18 cellular contexts compared by ENCODE assay signal in genomic region chr1:42145190-42145716, GRCh38. TPM values are rescaled to one million over a fixed set of nuclear protein-coding genes. Genes with fewer than 3 reads are reported as not detected.
"Had no signal": no experiment of that assay in that cellular context is flagged by ENCODE, and none has a peak within 500 bp of the region (broad histone marks: within the 10 kb centered on the region; RNA-seq: fewer than 3 reads in every experiment).

No MANE protein-coding gene starts in this region.

- H3K9me3 ChIP-seq: colonic mucosa, gastroesophageal sphincter, ovary had no signal

- H3K4me3 Mint-ChIP-seq: activated CD4-positive, alpha-beta memory T cell treated with anti-CD3 and anti-CD28 coated beads, Interleukin-2, amount 10 ng/mL, durations not matched to agents 7 days and 5 days; activated T-helper 1 cell treated with anti-CD3 and anti-CD28 coated beads, Interleukin-12 subunit alpha, Interleukin-12 subunit beta, Interleukin-2, Interleukin-4 antibody, amounts not matched to agents 30 ng/mL and 10 ng/mL and 1 ng/mL, durations not matched to agents 14 hours and 24 hours and 36 hours; nephron progenitor cell; T-helper 2 cell treated with Interferon-gamma antibody and Interleukin-4, amounts not matched to agents 5 μg/mL and 100 μg/mL, for 36 hours had no signal

- H3K4me1 ChIP-seq: colonic mucosa, gastroesophageal sphincter had no signal

- H3K27ac Mint-ChIP-seq: activated CD4-positive, alpha-beta memory T cell treated with anti-CD3 and anti-CD28 coated beads, Interleukin-2, amount 10 ng/mL, durations not matched to agents 7 days and 5 days; activated T-helper 1 cell treated with anti-CD3 and anti-CD28 coated beads, Interleukin-12 subunit alpha, Interleukin-12 subunit beta, Interleukin-2, Interleukin-4 antibody, amounts not matched to agents 30 ng/mL and 10 ng/mL and 1 ng/mL, durations not matched to agents 14 hours and 24 hours and 36 hours; nephron progenitor cell; T-helper 2 cell treated with Interferon-gamma antibody and Interleukin-4, amounts not matched to agents 5 μg/mL and 100 μg/mL, for 36 hours had no signal

- DNase-seq: activated CD4-positive, alpha-beta memory T cell treated with anti-CD3 and anti-CD28 coated beads, Interleukin-2, amount 10 ng/mL, durations not matched to agents 7 days and 5 days; activated CD8-positive, alpha-beta memory T cell treated with anti-CD3 and anti-CD28 coated beads, Interleukin-2, amount 50 U/mL, for 4 hours; activated naive CD4-positive, alpha-beta T cell; caudate nucleus; colonic mucosa; effector memory CD4-positive, alpha-beta T cell; mesendoderm; nephron progenitor cell; ovary had no signal

- H3K27ac ChIP-seq: colonic mucosa, gastroesophageal sphincter, ovary had no signal

- H3K4me3 ChIP-seq: colonic mucosa, gastroesophageal sphincter, ovary had no signal

- H3K9me3 Mint-ChIP-seq: activated CD4-positive, alpha-beta memory T cell treated with anti-CD3 and anti-CD28 coated beads, Interleukin-2, amount 10 ng/mL, durations not matched to agents 7 days and 5 days; activated T-helper 1 cell treated with anti-CD3 and anti-CD28 coated beads, Interleukin-12 subunit alpha, Interleukin-12 subunit beta, Interleukin-2, Interleukin-4 antibody, amounts not matched to agents 30 ng/mL and 10 ng/mL and 1 ng/mL, durations not matched to agents 14 hours and 24 hours and 36 hours; nephron progenitor cell; T-helper 2 cell treated with Interferon-gamma antibody and Interleukin-4, amounts not matched to agents 5 μg/mL and 100 μg/mL, for 36 hours had no signal

- ATAC-seq: gastroesophageal sphincter, SK-N-SH treated with all-trans-retinoic acid at 6 μM for 48 hours had no signal

- H3K27me3 ChIP-seq: colonic mucosa, ovary had no signal

- H3K36me3 ChIP-seq: colonic mucosa, gastroesophageal sphincter, ovary had no signal

RNA-seq across cellular contexts. Expression of gene GUCA2B, which starts 8.0 kb away (rescaled TPM):
- total RNA-seq: activated CD4-positive, alpha-beta memory T cell treated with anti-CD3 and anti-CD28 coated beads, Interleukin-2, amount 10 ng/mL, durations not matched to agents 7 days and 5 days; activated T-helper 1 cell treated with anti-CD3 and anti-CD28 coated beads, Interleukin-12 subunit alpha, Interleukin-12 subunit beta, Interleukin-2, Interleukin-4 antibody, amounts not matched to agents 30 ng/mL and 10 ng/mL and 1 ng/mL, durations not matched to agents 14 hours and 24 hours and 36 hours; epithelial cell of proximal tubule; gastroesophageal sphincter; kidney epithelial cell; liver; ovary; renal cortical epithelial cell; skeletal muscle tissue had no signal
- polyA plus RNA-seq: ovary had no signal

RNA-seq across cellular contexts. Expression of gene GUCA2A, which starts 19.3 kb away (rescaled TPM):
- total RNA-seq: activated CD4-positive, alpha-beta memory T cell treated with anti-CD3 and anti-CD28 coated beads, Interleukin-2, amount 10 ng/mL, durations not matched to agents 7 days and 5 days; activated T-helper 1 cell treated with anti-CD3 and anti-CD28 coated beads, Interleukin-12 subunit alpha, Interleukin-12 subunit beta, Interleukin-2, Interleukin-4 antibody, amounts not matched to agents 30 ng/mL and 10 ng/mL and 1 ng/mL, durations not matched to agents 14 hours and 24 hours and 36 hours; epithelial cell of proximal tubule; gastroesophageal sphincter; kidney epithelial cell; liver; renal cortical epithelial cell; skeletal muscle tissue had no signal
- polyA plus RNA-seq: liver, ovary had no signal
